Comparison of ENCODE assay signal across 8 cellular contexts in genomic region chr7:66553675-66554074, GRCh38.
DNase-seq lines count a peak whose midpoint lies in the region; ATAC-seq and TF ChIP-seq lines count a peak whose summit lies in the region.
"Not testable (repeated sequence)": the region's sequence is repeated elsewhere in the genome, so short reads cannot be mapped to it uniquely, and the experiment has no call there.

No MANE protein-coding gene starts in this region.

- not testable (repeated sequence) for H3K4me3 Mint-ChIP-seq in chondrocyte (ENCODE audit: unreplicated experiment)

- H2AFZ ChIP-seq in trophoblast cell (ENCODE audit: insufficient read depth, low read length, poor library complexity): not testable (repeated sequence)

- not testable (repeated sequence) for H2AK5ac ChIP-seq in trophoblast cell (ENCODE audit: low read length)

- not testable (repeated sequence) for H3K4me3 ChIP-seq in BJ (ENCODE audit: low read depth, low read length); foreskin fibroblast (ENCODE audit: low read depth in 1 of 2, low read length in 2 of 2); trophoblast cell (ENCODE audit: low read depth, low read length)

- H3K36me3 Mint-ChIP-seq in chondrocyte (ENCODE audit: low read depth): peaks cover 22% of the 10 kb centered on the region

- not testable (repeated sequence) for H3K4me2 ChIP-seq in trophoblast cell (ENCODE audit: low read length)

- not testable (repeated sequence) for H3K18ac ChIP-seq in trophoblast cell (ENCODE audit: low read length)

- ATAC-seq in SK-N-SH treated with all-trans-retinoic acid at 6 μM for 48 hours: peak; percentile 9; the same call in 1 of the 3 replicates

- H3K9ac ChIP-seq in trophoblast cell (ENCODE audit: low read length): not testable (repeated sequence)

- H4K91ac ChIP-seq in trophoblast cell (ENCODE audit: low read depth, low read length): not testable (repeated sequence)

- not testable (repeated sequence) for H3K27me3 Mint-ChIP-seq in chondrocyte (ENCODE audit: low read depth)

- CTCF ChIA-PET in BJ (lab: Yijun Ruan, JAX): interaction anchor here (0.7 kb wide), 1 partner anchor 286 kb away, joined by 3 read pairs; no protein-coding TSS in a partner anchor

- not testable (repeated sequence) for H3K9me3 Mint-ChIP-seq in chondrocyte (ENCODE audit: low read depth)

- not testable (repeated sequence) for H3K27me3 ChIP-seq in BJ (ENCODE audit: control insufficient read depth, insufficient read depth, low read length); trophoblast cell (ENCODE audit: insufficient read depth, low read length)

- H3K79me1 ChIP-seq in trophoblast cell (ENCODE audit: low read length): not testable (repeated sequence)

- not testable (repeated sequence) for TF ChIP-seq CTCF in BJ (IDR thresholded peaks at IDR 0.05; ENCODE audit: insufficient read depth, low read depth, low read length); chondrocyte (IDR thresholded peaks at IDR 0.05); foreskin fibroblast (IDR thresholded peaks at IDR 0.05; ENCODE audit: low read depth, low read length)

- H2BK120ac ChIP-seq in trophoblast cell (ENCODE audit: insufficient read depth, low read length, poor library complexity): not testable (repeated sequence)

- H4K12ac ChIP-seq in trophoblast cell (ENCODE audit: low read depth, low read length): not testable (repeated sequence)

- not testable (repeated sequence) for H3K79me2 ChIP-seq in trophoblast cell (ENCODE audit: control insufficient read depth, insufficient read depth, low read length, poor library complexity)

- not testable (repeated sequence) for H3K4ac ChIP-seq in trophoblast cell (ENCODE audit: low read depth, low read length)

- peaks cover 24% of the 10 kb centered on the region for H3K36me3 ChIP-seq in BJ (ENCODE audit: control insufficient read depth, insufficient read depth, low read length)
- peaks cover 60 to 63% of the 10 kb centered on the region in 2 experiments for H3K36me3 ChIP-seq in trophoblast cell (ENCODE audit: control insufficient read depth in 1 of 2, insufficient read depth in 2 of 2, low read length in 2 of 2)

- not testable (repeated sequence) for H3K9me3 ChIP-seq in trophoblast cell (ENCODE audit: insufficient read depth, low read depth, low read length)

- no CpG with 5 or more reads among the region's 2 CpGs for WGBS in trophoblast cell (ENCODE audit: extremely low coverage, insufficient coverage, insufficient read length)

- not testable (repeated sequence) for H3K27ac ChIP-seq in trophoblast cell (ENCODE audit: low read depth, low read length)

- H4K8ac ChIP-seq in trophoblast cell (ENCODE audit: low read depth, low read length): not testable (repeated sequence)

- H3K4me1 ChIP-seq in trophoblast cell (ENCODE audit: control insufficient read depth in 1 of 2, insufficient read depth in 2 of 2, low read length in 2 of 2): not testable (repeated sequence)

- POLR2A ChIA-PET in BJ (lab: Charles Lee): not testable (repeated sequence)

- not testable (repeated sequence) for H3K23ac ChIP-seq in trophoblast cell (ENCODE audit: low read length)

- DNase-seq in AG08395 (ENCODE audit: low spot score) (peak; percentile 65), BJ (ENCODE audit: low read depth) (peak; percentile 77), GM04504 (ENCODE audit: low read depth) (peak; percentile 62), fibroblast of gingiva (ENCODE audit: low read depth) (peak; percentile 59), foreskin fibroblast (peak; percentile 14 to 72), trophoblast cell (peak; percentile 38 to 78)
- DNase-seq in chondrocyte (ENCODE audit: low spot score): not testable (repeated sequence)

- H3K27ac Mint-ChIP-seq in chondrocyte (ENCODE audit: unreplicated experiment): peak overlapping the region; percentile 45

- H3K14ac ChIP-seq in trophoblast cell (ENCODE audit: low read length): not testable (repeated sequence)

- not testable (repeated sequence) for H2BK12ac ChIP-seq in trophoblast cell (ENCODE audit: low read length)

- not testable (repeated sequence) for H2BK5ac ChIP-seq in trophoblast cell (ENCODE audit: low read depth, low read length, poor library complexity)

- peaks cover 20% of the 10 kb centered on the region for H3K4me1 Mint-ChIP-seq in chondrocyte (ENCODE audit: low read depth)
